1 cellular context compared by ENCODE assay signal in the genomic region with DNA sequence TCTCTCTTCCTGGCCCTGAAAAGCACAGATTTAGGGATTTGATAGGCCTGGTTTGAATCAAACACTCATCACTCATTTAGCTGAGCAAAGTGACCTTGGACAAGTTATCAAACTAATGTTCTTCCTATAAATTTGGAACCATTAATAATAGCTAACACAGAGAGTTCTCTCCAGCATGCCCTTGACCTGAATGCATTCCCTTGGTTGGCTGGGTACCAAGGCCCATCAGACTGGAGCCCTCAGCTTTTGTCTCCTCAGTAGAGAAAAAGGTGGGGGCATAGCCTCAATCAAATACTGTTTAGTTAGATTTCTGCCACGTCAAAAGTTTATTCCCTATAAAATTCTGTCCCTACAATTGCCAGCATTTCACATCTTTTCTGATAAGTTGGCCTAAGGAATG.
TF ChIP-seq lines count a peak whose summit lies in the region.

No MANE protein-coding gene starts in this region.

TF ChIP-seq in SK-N-SH treated with all-trans-retinoic acid at 6 μM for 48 hours, 23 proteins besides CTCF, POLR2A, EP300 and RAD21 (continued from another document):
- TF ChIP-seq, protein P1, sequence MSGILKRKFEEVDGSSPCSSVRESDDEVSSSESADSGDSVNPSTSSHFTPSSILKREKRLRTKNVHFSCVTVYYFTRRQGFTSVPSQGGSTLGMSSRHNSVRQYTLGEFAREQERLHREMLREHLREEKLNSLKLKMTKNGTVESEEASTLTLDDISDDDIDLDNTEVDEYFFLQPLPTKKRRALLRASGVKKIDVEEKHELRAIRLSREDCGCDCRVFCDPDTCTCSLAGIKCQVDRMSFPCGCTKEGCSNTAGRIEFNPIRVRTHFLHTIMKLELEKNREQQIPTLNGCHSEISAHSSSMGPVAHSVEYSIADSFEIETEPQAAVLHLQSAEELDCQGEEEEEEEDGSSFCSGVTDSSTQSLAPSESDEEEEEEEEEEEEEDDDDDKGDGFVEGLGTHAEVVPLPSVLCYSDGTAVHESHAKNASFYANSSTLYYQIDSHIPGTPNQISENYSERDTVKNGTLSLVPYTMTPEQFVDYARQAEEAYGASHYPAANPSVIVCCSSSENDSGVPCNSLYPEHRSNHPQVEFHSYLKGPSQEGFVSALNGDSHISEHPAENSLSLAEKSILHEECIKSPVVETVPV (CRISPR knock-in tag; IDR thresholded peaks at IDR 0.05): no peak
- no peak for TF ChIP-seq TCF4 (CRISPR knock-in tag; IDR thresholded peaks at IDR 0.05; ENCODE audit: borderline replicate concordance)
- no peak for TF ChIP-seq CSDC2 (CRISPR knock-in tag; IDR thresholded peaks at IDR 0.05)
- TF ChIP-seq GLIS3 (CRISPR knock-in tag; IDR thresholded peaks at IDR 0.05): no peak
- TF ChIP-seq ESRRG (CRISPR knock-in tag; IDR thresholded peaks at IDR 0.05): no peak
- no peak for TF ChIP-seq PPARA (CRISPR knock-in tag; IDR thresholded peaks at IDR 0.05; ENCODE audit: borderline replicate concordance)
- no peak for TF ChIP-seq TOX (CRISPR knock-in tag; IDR thresholded peaks at IDR 0.05; ENCODE audit: borderline replicate concordance)
- TF ChIP-seq BACH2 (CRISPR knock-in tag; IDR thresholded peaks at IDR 0.05; ENCODE audit: borderline replicate concordance): no peak
- TF ChIP-seq, protein P2, sequence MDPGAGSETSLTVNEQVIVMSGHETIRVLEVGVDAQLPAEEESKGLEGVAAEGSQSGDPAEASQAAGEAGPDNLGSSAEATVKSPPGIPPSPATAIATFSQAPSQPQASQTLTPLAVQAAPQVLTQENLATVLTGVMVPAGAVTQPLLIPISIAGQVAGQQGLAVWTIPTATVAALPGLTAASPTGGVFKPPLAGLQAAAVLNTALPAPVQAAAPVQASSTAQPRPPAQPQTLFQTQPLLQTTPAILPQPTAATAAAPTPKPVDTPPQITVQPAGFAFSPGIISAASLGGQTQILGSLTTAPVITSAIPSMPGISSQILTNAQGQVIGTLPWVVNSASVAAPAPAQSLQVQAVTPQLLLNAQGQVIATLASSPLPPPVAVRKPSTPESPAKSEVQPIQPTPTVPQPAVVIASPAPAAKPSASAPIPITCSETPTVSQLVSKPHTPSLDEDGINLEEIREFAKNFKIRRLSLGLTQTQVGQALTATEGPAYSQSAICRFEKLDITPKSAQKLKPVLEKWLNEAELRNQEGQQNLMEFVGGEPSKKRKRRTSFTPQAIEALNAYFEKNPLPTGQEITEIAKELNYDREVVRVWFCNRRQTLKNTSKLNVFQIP (CRISPR knock-in tag; IDR thresholded peaks at IDR 0.05; ENCODE audit: borderline replicate concordance, low read depth): no peak
- no peak for TF ChIP-seq ZFP3 (CRISPR knock-in tag; IDR thresholded peaks at IDR 0.05)
